29 cellular contexts compared by ENCODE assay signal in genomic region chr3:45952456-45952855, GRCh38. TPM values are rescaled to one million over a fixed set of nuclear protein-coding genes. Genes with fewer than 3 reads are reported as not detected.
DNase-seq lines count a peak whose midpoint lies in the region; ATAC-seq and TF ChIP-seq lines count a peak whose summit lies in the region.
"Had no signal": no experiment of that assay in that cellular context is flagged by ENCODE, and none has a peak within 500 bp of the region (broad histone marks: within the 10 kb centered on the region; RNA-seq: fewer than 3 reads in every experiment).

No MANE protein-coding gene starts in this region.

- H3K27me3 Mint-ChIP-seq in activated CD4-positive, alpha-beta memory T cell treated with anti-CD3 and anti-CD28 coated beads, Interleukin-2, amount 10 ng/mL, durations not matched to agents 7 days and 5 days: no peaks in the 10 kb centered on the region
- no peaks in the 10 kb centered on the region for H3K27me3 Mint-ChIP-seq in activated CD4-positive, alpha-beta memory T cell treated with anti-CD3 and anti-CD28 coated beads for 36 hours
- H3K27me3 Mint-ChIP-seq in T-cell (no peaks in the 10 kb centered on the region), endothelial cell (ENCODE audit: unreplicated experiment) (peaks cover 1% of the 10 kb centered on the region)
- H3K27me3 Mint-ChIP-seq: activated naive CD8-positive, alpha-beta T cell had no signal

- CTCF ChIA-PET in activated CD4-positive, alpha-beta memory T cell treated with anti-CD3 and anti-CD28 coated beads, Interleukin-2, amount 10 ng/mL, durations not matched to agents 7 days and 5 days (lab: Charles Lee): interaction anchor here (2.4 to 4.2 kb wide), 2 partner anchors 13 to 42 kb away, joined by 12 to 24 read pairs; no protein-coding TSS in a partner anchor
- CTCF ChIA-PET in activated CD4-positive, alpha-beta memory T cell treated with anti-CD3 and anti-CD28 coated beads for 36 hours (lab: Charles Lee): interaction anchor here (0.7 to 2.7 kb wide), 5 partner anchors 9 to 127 kb away, joined by 3 to 21 read pairs (median 4); partner anchors contain the start of gene CXCR6
- CTCF ChIA-PET in T-cell (lab: Charles Lee): interaction anchor here in 1 of 2 donors (0.7 kb wide), 1 partner anchor 14 kb away, joined by 3 read pairs; no protein-coding TSS in a partner anchor

- H3K4me1 Mint-ChIP-seq in activated CD4-positive, alpha-beta memory T cell treated with anti-CD3 and anti-CD28 coated beads, Interleukin-2, amount 10 ng/mL, durations not matched to agents 7 days and 5 days: peaks cover 66% of the 10 kb centered on the region
- peaks cover 39% of the 10 kb centered on the region for H3K4me1 Mint-ChIP-seq in activated CD4-positive, alpha-beta memory T cell treated with anti-CD3 and anti-CD28 coated beads for 36 hours (ENCODE audit: low read depth)
- peaks cover 33 to 60% (median 56%) of the 10 kb centered on the region in 3 donors for H3K4me1 Mint-ChIP-seq in T-cell
- peaks cover 12% of the 10 kb centered on the region for H3K4me1 Mint-ChIP-seq in endothelial cell (ENCODE audit: unreplicated experiment)
- H3K4me1 Mint-ChIP-seq: endodermal cell had no signal

- no peak for TF ChIP-seq CTCF in endothelial cell (IDR thresholded peaks at IDR 0.05; ENCODE audit: unreplicated experiment)

- no peak overlapping the region for H3K4me3 Mint-ChIP-seq in activated CD4-positive, alpha-beta memory T cell treated with anti-CD3 and anti-CD28 coated beads, Interleukin-2, amount 10 ng/mL, durations not matched to agents 7 days and 5 days
- H3K4me3 Mint-ChIP-seq in activated CD4-positive, alpha-beta memory T cell treated with anti-CD3 and anti-CD28 coated beads for 36 hours: no peak overlapping the region
- H3K4me3 Mint-ChIP-seq in T-cell: no peak overlapping the region
- no peak overlapping the region for H3K4me3 Mint-ChIP-seq in endothelial cell (ENCODE audit: unreplicated experiment)
- H3K4me3 Mint-ChIP-seq: activated naive CD8-positive, alpha-beta T cell; endodermal cell had no signal

- no peak for ATAC-seq in T-cell (replicated peaks in 1 of 4)
- no peak for ATAC-seq in HG03108 (IDR thresholded peaks at IDR 0.05; ENCODE audit: unreplicated experiment)
- no peak for ATAC-seq in HG03439 (IDR thresholded peaks at IDR 0.05; ENCODE audit: unreplicated experiment)
- ATAC-seq: Panc1, sciatic nerve had no signal

- no peaks in the 10 kb centered on the region for H3K9me3 Mint-ChIP-seq in activated CD4-positive, alpha-beta memory T cell treated with anti-CD3 and anti-CD28 coated beads, Interleukin-2, amount 10 ng/mL, durations not matched to agents 7 days and 5 days
- H3K9me3 Mint-ChIP-seq in activated CD4-positive, alpha-beta memory T cell treated with anti-CD3 and anti-CD28 coated beads for 36 hours: no peaks in the 10 kb centered on the region
- H3K9me3 Mint-ChIP-seq in T-cell (no peaks in the 10 kb centered on the region), endothelial cell (ENCODE audit: unreplicated experiment) (no peaks in the 10 kb centered on the region)
- H3K9me3 Mint-ChIP-seq: endodermal cell had no signal

- H3K36me3 Mint-ChIP-seq in activated CD4-positive, alpha-beta memory T cell treated with anti-CD3 and anti-CD28 coated beads, Interleukin-2, amount 10 ng/mL, durations not matched to agents 7 days and 5 days (ENCODE audit: low read depth): peaks cover 91% of the 10 kb centered on the region
- H3K36me3 Mint-ChIP-seq in activated CD4-positive, alpha-beta memory T cell treated with anti-CD3 and anti-CD28 coated beads for 36 hours: peaks cover 85% of the 10 kb centered on the region
- peaks cover 83% of the 10 kb centered on the region for H3K36me3 Mint-ChIP-seq in T-cell
- peaks cover 40% of the 10 kb centered on the region for H3K36me3 Mint-ChIP-seq in endothelial cell (ENCODE audit: low read depth, unreplicated experiment)

- peak overlapping the region; percentile 90 for H3K27ac Mint-ChIP-seq in activated CD4-positive, alpha-beta memory T cell treated with anti-CD3 and anti-CD28 coated beads, Interleukin-2, amount 10 ng/mL, durations not matched to agents 7 days and 5 days
- no peak overlapping the region for H3K27ac Mint-ChIP-seq in activated CD4-positive, alpha-beta memory T cell treated with anti-CD3 and anti-CD28 coated beads for 36 hours
- peak overlapping the region; percentile 85 to 89 for H3K27ac Mint-ChIP-seq in T-cell
- peak overlapping the region; percentile 59 for H3K27ac Mint-ChIP-seq in endothelial cell (ENCODE audit: unreplicated experiment)
- H3K27ac Mint-ChIP-seq: endodermal cell had no signal

- no peak for DNase-seq in activated CD4-positive, alpha-beta memory T cell treated with anti-CD3 and anti-CD28 coated beads, Interleukin-2, amount 10 ng/mL, durations not matched to agents 7 days and 5 days
- DNase-seq in activated CD4-positive, alpha-beta memory T cell treated with anti-CD3 and anti-CD28 coated beads for 36 hours: no peak
- DNase-seq in T-cell (no peak), endothelial cell (ENCODE audit: low spot score) (no peak), DMS153 treated with DMSO at 0.1 percent for 48 hours (lab: John Stamatoyannopoulos, UW; ENCODE audit: unreplicated experiment) (no peak)
- peak; percentile 7 for DNase-seq in stimulated activated CD8-positive, alpha-beta memory T cell treated with anti-CD3 and anti-CD28 coated beads, Interleukin-4, amount 100 ng/mL, for 48 hours
- DNase-seq: 8988T; activated CD4-positive, alpha-beta T cell treated with anti-CD3 and anti-CD28 coated beads for 1 hour; AML-193; COR-L47; cortex of kidney; endodermal cell; esophagus squamous epithelium; islet precursor cell; left ventricle myocardium superior; NCI-H1048; NCI-H187 treated with DMSO at 0.1 percent for 48 hours; NCI-H526; posterior cingulate gyrus; stimulated activated CD4-positive, alpha-beta T cell treated with anti-CD3 and anti-CD28 coated beads, Interleukin-15, amount 100 ng/mL, for 24 hours; stomach had no signal

- POLR2A ChIA-PET in activated CD4-positive, alpha-beta memory T cell treated with anti-CD3 and anti-CD28 coated beads, Interleukin-2, amount 10 ng/mL, durations not matched to agents 7 days and 5 days (lab: Charles Lee): interaction anchor here (2.3 to 7.8 kb wide), 4 partner anchors 12 to 41 kb away, joined by 10 to 80 read pairs (median 52); partner anchors contain the start of gene FYCO1
- POLR2A ChIA-PET in activated CD4-positive, alpha-beta memory T cell treated with anti-CD3 and anti-CD28 coated beads for 36 hours (lab: Charles Lee): interaction anchor here (0.5 to 2.0 kb wide), 3 partner anchors 14 to 542 kb away, joined by 3 to 7 read pairs (median 4); no protein-coding TSS in a partner anchor
- POLR2A ChIA-PET in T-cell (lab: Charles Lee): no interaction called here

- intact Hi-C loops in activated CD4-positive, alpha-beta memory T cell treated with anti-CD3 and anti-CD28 coated beads for 36 hours (cut with micrococcal nuclease): no loop called here

RNA-seq across cellular contexts. Expression of gene CXCR6, which starts 9.2 kb away (rescaled TPM):
- total RNA-seq in activated CD4-positive, alpha-beta memory T cell treated with anti-CD3 and anti-CD28 coated beads, Interleukin-2, amount 10 ng/mL, durations not matched to agents 7 days and 5 days: 10 to 100 TPM; 53.8 to 58.8 TPM
- 1 to 10 TPM; 4.0 TPM for total RNA-seq in activated CD4-positive, alpha-beta memory T cell treated with anti-CD3 and anti-CD28 coated beads for 36 hours
- total RNA-seq in T-cell (10 to 100 TPM in 1 of 5 donors, 1 to 10 TPM in 4; 2.0 to 14.7 (median 3.7) TPM), endothelial cell (ENCODE audit: unreplicated experiment) (not detected)
- total RNA-seq: bronchial epithelial cell, endodermal cell, glomerular endothelial cell, H1 had no signal

RNA-seq across cellular contexts. Expression of gene FYCO1, which starts 43.2 kb away (rescaled TPM):
- total RNA-seq in activated CD4-positive, alpha-beta memory T cell treated with anti-CD3 and anti-CD28 coated beads, Interleukin-2, amount 10 ng/mL, durations not matched to agents 7 days and 5 days: 10 to 100 TPM; 21.7 to 22.6 TPM
- total RNA-seq in activated CD4-positive, alpha-beta memory T cell treated with anti-CD3 and anti-CD28 coated beads for 36 hours: 10 to 100 TPM; 13.7 to 14.0 TPM
- total RNA-seq in T-cell: 10 to 100 TPM; 24.6 to 46.3 (median 35.0) TPM
- 13.8 TPM for total RNA-seq in endothelial cell (ENCODE audit: unreplicated experiment)

Comparison
In these comparisons a context has a peak if more than half of its experiments do, and no peak if none do; other contexts are left out.
1. POLR2A ChIA-PET loops: an anchor here in activated CD4-positive, alpha-beta memory T cell treated with anti-CD3 and anti-CD28 coated beads, Interleukin-2, amount 10 ng/mL, durations not matched to agents 7 days and 5 days (2.3 to 7.8 kb wide) and activated CD4-positive, alpha-beta memory T cell treated with anti-CD3 and anti-CD28 coated beads for 36 hours (0.5 to 2.0 kb wide); none called in T-cell.